Comparison of ENCODE assay signal across 1 cellular context in genomic region chr1:15741183-15741850, GRCh38.
TF ChIP-seq lines count a peak whose summit lies in the region.

No MANE protein-coding gene starts in this region.

TF ChIP-seq in K562, 482 proteins besides CTCF, POLR2A, EP300 and RAD21 (continued from another document and continues in another):
- TF ChIP-seq, protein P1, sequence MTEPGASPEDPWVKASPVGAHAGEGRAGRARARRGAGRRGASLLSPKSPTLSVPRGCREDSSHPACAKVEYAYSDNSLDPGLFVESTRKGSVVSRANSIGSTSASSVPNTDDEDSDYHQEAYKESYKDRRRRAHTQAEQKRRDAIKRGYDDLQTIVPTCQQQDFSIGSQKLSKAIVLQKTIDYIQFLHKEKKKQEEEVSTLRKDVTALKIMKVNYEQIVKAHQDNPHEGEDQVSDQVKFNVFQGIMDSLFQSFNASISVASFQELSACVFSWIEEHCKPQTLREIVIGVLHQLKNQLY (CRISPR knock-in tag; conservative IDR thresholded peaks at IDR 0.05): no peak
- TF ChIP-seq, protein P2, sequence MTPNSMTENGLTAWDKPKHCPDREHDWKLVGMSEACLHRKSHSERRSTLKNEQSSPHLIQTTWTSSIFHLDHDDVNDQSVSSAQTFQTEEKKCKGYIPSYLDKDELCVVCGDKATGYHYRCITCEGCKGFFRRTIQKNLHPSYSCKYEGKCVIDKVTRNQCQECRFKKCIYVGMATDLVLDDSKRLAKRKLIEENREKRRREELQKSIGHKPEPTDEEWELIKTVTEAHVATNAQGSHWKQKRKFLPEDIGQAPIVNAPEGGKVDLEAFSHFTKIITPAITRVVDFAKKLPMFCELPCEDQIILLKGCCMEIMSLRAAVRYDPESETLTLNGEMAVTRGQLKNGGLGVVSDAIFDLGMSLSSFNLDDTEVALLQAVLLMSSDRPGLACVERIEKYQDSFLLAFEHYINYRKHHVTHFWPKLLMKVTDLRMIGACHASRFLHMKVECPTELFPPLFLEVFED (CRISPR knock-in tag; conservative IDR thresholded peaks at IDR 0.05): no peak
- TF ChIP-seq CREB1 (IDR thresholded peaks at IDR 0.05): no peak
- peak; percentile 24; the same call in 1 of the 2 replicates for TF ChIP-seq CREB1 (CRISPR knock-in tag; IDR thresholded peaks at IDR 0.05)
- no peak for TF ChIP-seq IRF1 (CRISPR knock-in tag; IDR thresholded peaks at IDR 0.05; ENCODE audit: borderline replicate concordance)
- TF ChIP-seq HOXB6 (CRISPR knock-in tag; IDR thresholded peaks at IDR 0.05; ENCODE audit: borderline replicate concordance): no peak
- TF ChIP-seq, protein P3, sequence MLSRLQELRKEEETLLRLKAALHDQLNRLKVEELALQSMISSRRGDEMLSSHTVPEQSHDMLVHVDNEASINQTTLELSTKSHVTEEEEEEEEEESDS (CRISPR knock-in tag; IDR thresholded peaks at IDR 0.05): no peak
- no peak for TF ChIP-seq NFXL1 (CRISPR knock-in tag; IDR thresholded peaks at IDR 0.05)
- peak; percentile 59 for TF ChIP-seq DACH1 (IDR thresholded peaks at IDR 0.05; ENCODE audit: partially characterized antibody)
- no peak for TF ChIP-seq C11orf30 (IDR thresholded peaks at IDR 0.05; ENCODE audit: low read depth)
- peak; percentile 83; the same call in 1 of the 2 replicates for TF ChIP-seq RB1 (IDR thresholded peaks at IDR 0.05; ENCODE audit: low read depth)
- TF ChIP-seq RUNX1 (IDR thresholded peaks at IDR 0.05; ENCODE audit: low read depth): no peak
- peak; percentile 66 for TF ChIP-seq MYC (IDR thresholded peaks at IDR 0.05; ENCODE audit: low read depth, low read length)
- TF ChIP-seq MYC (CRISPR knock-in tag; IDR thresholded peaks at IDR 0.05; ENCODE audit: borderline replicate concordance, low read depth): no peak
- TF ChIP-seq FIP1L1 (IDR thresholded peaks at IDR 0.05; ENCODE audit: low read depth, low read length, poor library complexity, severe bottlenecking): no peak
- TF ChIP-seq CBX1 (IDR thresholded peaks at IDR 0.05; ENCODE audit: low read depth): no peak
- TF ChIP-seq CC2D1A (IDR thresholded peaks at IDR 0.05): peak; percentile 71
- TF ChIP-seq MAZ (CRISPR knock-in tag; conservative IDR thresholded peaks at IDR 0.05 in 1 of 2, IDR thresholded peaks at IDR 0.05 in 1 of 2): peak in 1 of 2 experiments; percentile 60; a peak in 1 of 4 replicates
- 0 out of 2 replicates have a peak, but pooled peaks have one; percentile 40 for TF ChIP-seq CREM (IDR thresholded peaks at IDR 0.05; ENCODE audit: low read depth)
- TF ChIP-seq, protein P4, sequence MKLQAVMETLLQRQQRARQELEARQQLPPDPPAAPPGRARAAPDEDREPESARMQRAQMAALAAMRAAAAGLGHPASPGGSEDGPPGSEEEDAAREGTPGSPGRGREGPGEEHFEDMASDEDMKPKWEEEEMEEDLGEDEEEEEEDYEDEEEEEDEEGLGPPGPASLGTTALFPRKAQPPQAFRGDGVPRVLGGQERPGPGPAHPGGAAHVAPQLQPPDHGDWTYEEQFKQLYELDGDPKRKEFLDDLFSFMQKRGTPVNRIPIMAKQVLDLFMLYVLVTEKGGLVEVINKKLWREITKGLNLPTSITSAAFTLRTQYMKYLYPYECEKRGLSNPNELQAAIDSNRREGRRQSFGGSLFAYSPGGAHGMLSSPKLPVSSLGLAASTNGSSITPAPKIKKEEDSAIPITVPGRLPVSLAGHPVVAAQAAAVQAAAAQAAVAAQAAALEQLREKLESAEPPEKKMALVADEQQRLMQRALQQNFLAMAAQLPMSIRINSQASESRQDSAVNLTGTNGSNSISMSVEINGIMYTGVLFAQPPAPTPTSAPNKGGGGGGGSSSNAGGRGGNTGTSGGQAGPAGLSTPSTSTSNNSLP (IDR thresholded peaks at IDR 0.05; ENCODE audit: borderline replicate concordance, low read depth, low read length): 0 out of 2 replicates have a peak, but pooled peaks have one; percentile 20
- no peak for TF ChIP-seq DIDO1 (tag; IDR thresholded peaks at IDR 0.05; ENCODE audit: low read depth)
- TF ChIP-seq SMARCA5 (IDR thresholded peaks at IDR 0.05): no peak
- TF ChIP-seq NFIX (CRISPR knock-in tag; IDR thresholded peaks at IDR 0.05; ENCODE audit: low read depth): no peak
- TF ChIP-seq ATF7 (IDR thresholded peaks at IDR 0.05): no peak
- TF ChIP-seq ARID3B (CRISPR knock-in tag; IDR thresholded peaks at IDR 0.05; ENCODE audit: borderline replicate concordance): 0 out of 2 replicates have a peak, but pooled peaks have one; percentile 12
- no peak for TF ChIP-seq ZBTB1 (CRISPR knock-in tag; IDR thresholded peaks at IDR 0.05; ENCODE audit: borderline replicate concordance, low read depth)
- no peak for TF ChIP-seq PHF20 (IDR thresholded peaks at IDR 0.05; ENCODE audit: partially characterized antibody)
- no peak for TF ChIP-seq FOXK1 (CRISPR knock-in tag; IDR thresholded peaks at IDR 0.05; ENCODE audit: borderline replicate concordance)
- TF ChIP-seq HBP1 (CRISPR knock-in tag; IDR thresholded peaks at IDR 0.05): no peak
- TF ChIP-seq MAFK (IDR thresholded peaks at IDR 0.05; ENCODE audit: low read length): 0 out of 2 replicates have a peak, but pooled peaks have one; percentile 12
- TF ChIP-seq, protein P5, sequence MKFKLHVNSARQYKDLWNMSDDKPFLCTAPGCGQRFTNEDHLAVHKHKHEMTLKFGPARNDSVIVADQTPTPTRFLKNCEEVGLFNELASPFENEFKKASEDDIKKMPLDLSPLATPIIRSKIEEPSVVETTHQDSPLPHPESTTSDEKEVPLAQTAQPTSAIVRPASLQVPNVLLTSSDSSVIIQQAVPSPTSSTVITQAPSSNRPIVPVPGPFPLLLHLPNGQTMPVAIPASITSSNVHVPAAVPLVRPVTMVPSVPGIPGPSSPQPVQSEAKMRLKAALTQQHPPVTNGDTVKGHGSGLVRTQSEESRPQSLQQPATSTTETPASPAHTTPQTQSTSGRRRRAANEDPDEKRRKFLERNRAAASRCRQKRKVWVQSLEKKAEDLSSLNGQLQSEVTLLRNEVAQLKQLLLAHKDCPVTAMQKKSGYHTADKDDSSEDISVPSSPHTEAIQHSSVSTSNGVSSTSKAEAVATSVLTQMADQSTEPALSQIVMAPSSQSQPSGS (CRISPR knock-in tag; IDR thresholded peaks at IDR 0.05): no peak
- no peak for TF ChIP-seq ZC3H4 (CRISPR knock-in tag; IDR thresholded peaks at IDR 0.05; ENCODE audit: borderline replicate concordance)
- no peak for TF ChIP-seq SAFB2 (IDR thresholded peaks at IDR 0.05; ENCODE audit: borderline replicate concordance, low read depth, low read length, severe bottlenecking)
- TF ChIP-seq ZNF75A (CRISPR knock-in tag; IDR thresholded peaks at IDR 0.05): no peak
- TF ChIP-seq MCM2 (IDR thresholded peaks at IDR 0.05; ENCODE audit: low read depth): no peak
- TF ChIP-seq, protein P6, sequence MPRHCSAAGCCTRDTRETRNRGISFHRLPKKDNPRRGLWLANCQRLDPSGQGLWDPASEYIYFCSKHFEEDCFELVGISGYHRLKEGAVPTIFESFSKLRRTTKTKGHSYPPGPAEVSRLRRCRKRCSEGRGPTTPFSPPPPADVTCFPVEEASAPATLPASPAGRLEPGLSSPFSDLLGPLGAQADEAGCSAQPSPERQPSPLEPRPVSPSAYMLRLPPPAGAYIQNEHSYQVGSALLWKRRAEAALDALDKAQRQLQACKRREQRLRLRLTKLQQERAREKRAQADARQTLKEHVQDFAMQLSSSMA (CRISPR knock-in tag; IDR thresholded peaks at IDR 0.05): no peak
- TF ChIP-seq, protein P7, sequence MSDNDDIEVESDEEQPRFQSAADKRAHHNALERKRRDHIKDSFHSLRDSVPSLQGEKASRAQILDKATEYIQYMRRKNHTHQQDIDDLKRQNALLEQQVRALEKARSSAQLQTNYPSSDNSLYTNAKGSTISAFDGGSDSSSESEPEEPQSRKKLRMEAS (CRISPR knock-in tag; IDR thresholded peaks at IDR 0.05): peak; percentile 44; the same call in 1 of the 2 replicates
- no peak for TF ChIP-seq FOXA3 (CRISPR knock-in tag; conservative IDR thresholded peaks at IDR 0.05 in 1 of 2, IDR thresholded peaks at IDR 0.05 in 1 of 2)
- no peak for TF ChIP-seq KDM1A (IDR thresholded peaks at IDR 0.05)
- peak; percentile 68 for TF ChIP-seq SP1 (CRISPR knock-in tag; IDR thresholded peaks at IDR 0.05)
- TF ChIP-seq, protein P8, sequence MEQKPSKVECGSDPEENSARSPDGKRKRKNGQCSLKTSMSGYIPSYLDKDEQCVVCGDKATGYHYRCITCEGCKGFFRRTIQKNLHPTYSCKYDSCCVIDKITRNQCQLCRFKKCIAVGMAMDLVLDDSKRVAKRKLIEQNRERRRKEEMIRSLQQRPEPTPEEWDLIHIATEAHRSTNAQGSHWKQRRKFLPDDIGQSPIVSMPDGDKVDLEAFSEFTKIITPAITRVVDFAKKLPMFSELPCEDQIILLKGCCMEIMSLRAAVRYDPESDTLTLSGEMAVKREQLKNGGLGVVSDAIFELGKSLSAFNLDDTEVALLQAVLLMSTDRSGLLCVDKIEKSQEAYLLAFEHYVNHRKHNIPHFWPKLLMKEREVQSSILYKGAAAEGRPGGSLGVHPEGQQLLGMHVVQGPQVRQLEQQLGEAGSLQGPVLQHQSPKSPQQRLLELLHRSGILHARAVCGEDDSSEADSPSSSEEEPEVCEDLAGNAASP (IDR thresholded peaks at IDR 0.05): no peak
- 0 out of 2 replicates have a peak, but pooled peaks have one; percentile 40 for TF ChIP-seq KLF16 (IDR thresholded peaks at IDR 0.05)
- no peak for TF ChIP-seq ZNF436 (CRISPR knock-in tag; IDR thresholded peaks at IDR 0.05)
- TF ChIP-seq UBTF (IDR thresholded peaks at IDR 0.05; ENCODE audit: borderline replicate concordance in 1 of 2, low read depth in 2 of 2, low read length in 2 of 2): 0 out of 4 replicates have a peak, but pooled peaks of 1 of the 2 experiments have one; percentile 51
- peak; percentile 30; the same call in 1 of the 2 replicates for TF ChIP-seq GABPB1 (CRISPR knock-in tag; IDR thresholded peaks at IDR 0.05)
- TF ChIP-seq, protein P9, sequence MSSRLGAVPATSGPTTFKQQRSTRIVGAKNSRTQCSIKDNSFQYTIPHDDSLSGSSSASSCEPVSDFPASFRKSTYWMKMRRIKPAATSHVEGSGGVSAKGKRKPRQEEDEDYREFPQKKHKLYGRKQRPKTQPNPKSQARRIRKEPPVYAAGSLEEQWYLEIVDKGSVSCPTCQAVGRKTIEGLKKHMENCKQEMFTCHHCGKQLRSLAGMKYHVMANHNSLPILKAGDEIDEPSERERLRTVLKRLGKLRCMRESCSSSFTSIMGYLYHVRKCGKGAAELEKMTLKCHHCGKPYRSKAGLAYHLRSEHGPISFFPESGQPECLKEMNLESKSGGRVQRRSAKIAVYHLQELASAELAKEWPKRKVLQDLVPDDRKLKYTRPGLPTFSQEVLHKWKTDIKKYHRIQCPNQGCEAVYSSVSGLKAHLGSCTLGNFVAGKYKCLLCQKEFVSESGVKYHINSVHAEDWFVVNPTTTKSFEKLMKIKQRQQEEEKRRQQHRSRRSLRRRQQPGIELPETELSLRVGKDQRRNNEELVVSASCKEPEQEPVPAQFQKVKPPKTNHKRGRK (tag; IDR thresholded peaks at IDR 0.05): no peak
- TF ChIP-seq RCOR1 (IDR thresholded peaks at IDR 0.05; ENCODE audit: borderline replicate concordance in 1 of 2, low read depth in 2 of 2, low read length in 2 of 2): peak; percentile 23 to 84; a peak in 2 of 4 replicates
- TF ChIP-seq, protein P10, sequence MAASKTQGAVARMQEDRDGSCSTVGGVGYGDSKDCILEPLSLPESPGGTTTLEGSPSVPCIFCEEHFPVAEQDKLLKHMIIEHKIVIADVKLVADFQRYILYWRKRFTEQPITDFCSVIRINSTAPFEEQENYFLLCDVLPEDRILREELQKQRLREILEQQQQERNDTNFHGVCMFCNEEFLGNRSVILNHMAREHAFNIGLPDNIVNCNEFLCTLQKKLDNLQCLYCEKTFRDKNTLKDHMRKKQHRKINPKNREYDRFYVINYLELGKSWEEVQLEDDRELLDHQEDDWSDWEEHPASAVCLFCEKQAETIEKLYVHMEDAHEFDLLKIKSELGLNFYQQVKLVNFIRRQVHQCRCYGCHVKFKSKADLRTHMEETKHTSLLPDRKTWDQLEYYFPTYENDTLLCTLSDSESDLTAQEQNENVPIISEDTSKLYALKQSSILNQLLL (CRISPR knock-in tag; IDR thresholded peaks at IDR 0.05; ENCODE audit: borderline replicate concordance): no peak
- no peak for TF ChIP-seq EGR1 (conservative IDR thresholded peaks at IDR 0.05)
